ENCODE assay signal across 8 cellular contexts in the genomic region with DNA sequence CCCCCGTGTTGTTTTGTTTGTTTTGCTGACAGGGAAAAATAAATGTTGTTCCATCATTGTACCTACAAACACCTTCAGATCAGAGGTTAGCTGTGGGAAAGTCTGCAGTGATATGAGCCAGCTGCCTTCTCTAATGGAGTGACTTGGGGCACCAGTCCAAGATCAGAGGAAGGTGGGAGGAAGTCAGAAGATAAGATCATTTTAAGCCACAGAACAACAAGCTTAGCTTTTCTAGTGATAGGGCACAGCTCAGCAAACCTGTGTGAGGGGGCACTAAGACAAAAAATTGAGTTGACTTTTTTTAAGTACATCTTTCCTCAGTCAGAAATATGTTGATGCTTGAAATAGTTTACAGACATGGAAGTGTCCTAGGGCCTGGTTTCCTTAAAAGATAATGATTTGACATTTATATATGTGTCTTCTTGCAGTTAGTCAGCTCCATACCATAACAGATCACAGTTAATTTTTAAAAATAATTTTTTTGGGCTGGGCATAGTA.
DNase-seq lines count a peak whose midpoint lies in the region; ATAC-seq and TF ChIP-seq lines count a peak whose summit lies in the region.

No MANE protein-coding gene starts in this region.

- ATAC-seq in activated T-cell treated with anti-CD3 and anti-CD28 coated beads, Interleukin-2, amount 50 U/mL, for 72 hours (replicated peaks in 1 of 2): peak; percentile 56 to 58
- no peak for ATAC-seq in HG03025 (IDR thresholded peaks at IDR 0.05; ENCODE audit: low FRiP score, unreplicated experiment)

- H3K27ac Mint-ChIP-seq in activated T-cell treated with anti-CD3 and anti-CD28 coated beads, Interleukin-2, amount 50 U/mL, for 72 hours: peak overlapping the region; percentile 96
- H3K27ac Mint-ChIP-seq in immature natural killer cell: peak overlapping the region; percentile 86 to 94 (median 88)

- peaks cover 79% of the 10 kb centered on the region for H3K4me1 Mint-ChIP-seq in activated T-cell treated with anti-CD3 and anti-CD28 coated beads, Interleukin-2, amount 50 U/mL, for 72 hours (ENCODE audit: low read depth)
- peaks cover 26 to 41% of the 10 kb centered on the region in 2 donors for H3K4me1 Mint-ChIP-seq in immature natural killer cell

- no peaks in the 10 kb centered on the region for H3K27me3 Mint-ChIP-seq in activated T-cell treated with anti-CD3 and anti-CD28 coated beads, Interleukin-2, amount 50 U/mL, for 72 hours (ENCODE audit: low read depth)
- no peaks in the 10 kb centered on the region for H3K27me3 Mint-ChIP-seq in immature natural killer cell (ENCODE audit: low read depth in 3 of 3)

- TF ChIP-seq CTCF in LNCaP clone FGC (IDR thresholded peaks at IDR 0.05; ENCODE audit: control insufficient read depth, extremely low read depth, insufficient read depth): no peak

- H3K4me3 ChIP-seq in LNCaP clone FGC (ENCODE audit: low read depth, low read length): no peak overlapping the region

- H3K9me3 Mint-ChIP-seq in activated T-cell treated with anti-CD3 and anti-CD28 coated beads, Interleukin-2, amount 50 U/mL, for 72 hours: peaks cover 0 to 1% of the 10 kb centered on the region in 2 donors
- no peaks in the 10 kb centered on the region for H3K9me3 Mint-ChIP-seq in immature natural killer cell

- H3K36me3 Mint-ChIP-seq in activated T-cell treated with anti-CD3 and anti-CD28 coated beads, Interleukin-2, amount 50 U/mL, for 72 hours (ENCODE audit: insufficient read depth in 2 of 2): peaks cover 0 to 10% of the 10 kb centered on the region in 2 donors
- H3K36me3 Mint-ChIP-seq in immature natural killer cell: peaks cover 0 to 5% (median 0%) of the 10 kb centered on the region in 3 donors

- H3K4me3 Mint-ChIP-seq in activated T-cell treated with anti-CD3 and anti-CD28 coated beads, Interleukin-2, amount 50 U/mL, for 72 hours: peak overlapping the region; percentile 85 to 89
- peak overlapping the region; percentile 59 to 88 (median 69) for H3K4me3 Mint-ChIP-seq in immature natural killer cell

- DNase-seq in DMS53 (lab: John Stamatoyannopoulos, UW): peak; percentile 57
- no peak for DNase-seq in DMS53 treated with DMSO at 0.1 percent for 48 hours (lab: John Stamatoyannopoulos, UW; ENCODE audit: unreplicated experiment)
- peak; percentile 38 for DNase-seq in LNCaP clone FGC (ENCODE audit: low read depth)
- DNase-seq in activated T-cell treated with anti-CD3 and anti-CD28 coated beads, Interleukin-2, amount 50 U/mL, for 72 hours: peak; percentile 51 to 60
- peak; percentile 10 to 36 (median 26) for DNase-seq in immature natural killer cell
- DNase-seq in stimulated activated CD8-positive, alpha-beta memory T cell treated with anti-CD3 and anti-CD28 coated beads, Interleukin-15, amount 100 ng/mL, for 1 hour (ENCODE audit: low read depth): peak; percentile 2
- DNase-seq in NCI-H526 treated with DMSO at 0.1 percent for 48 hours (lab: John Stamatoyannopoulos, UW): no peak

Comparison
In these comparisons a context has a peak if more than half of its experiments do, and no peak if none do; other contexts are left out.
1. DNase-seq: peak in DMS53 (single experiment), LNCaP clone FGC (single experiment), activated T-cell treated with anti-CD3 and anti-CD28 coated beads, Interleukin-2, amount 50 U/mL, for 72 hours (2 of 2), immature natural killer cell (3 of 3) and stimulated activated CD8-positive, alpha-beta memory T cell treated with anti-CD3 and anti-CD28 coated beads, Interleukin-15, amount 100 ng/mL, for 1 hour (single experiment); none in DMS53 treated with DMSO at 0.1 percent for 48 hours (single experiment) and NCI-H526 treated with DMSO at 0.1 percent for 48 hours (single experiment).